Comparison of ENCODE assay signal across 14 cellular contexts in the genomic region with DNA sequence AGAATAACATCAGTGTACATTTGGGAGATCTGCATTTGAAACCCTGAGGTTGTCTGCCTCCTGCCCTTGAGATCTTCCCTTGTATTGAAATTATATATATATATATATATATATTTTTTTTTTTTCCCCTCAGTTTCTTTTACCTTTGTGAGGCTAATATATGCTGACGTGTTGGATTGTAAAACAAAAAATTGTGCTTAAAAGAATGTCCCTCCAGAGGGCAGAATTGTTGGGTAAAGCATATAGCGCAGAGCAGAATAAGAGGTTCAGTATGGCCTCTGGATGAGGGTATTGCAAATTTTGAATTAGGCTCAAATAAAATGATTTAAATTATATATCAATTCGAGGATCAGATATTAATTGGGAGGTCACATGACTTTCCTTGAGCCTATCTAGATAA. TPM values are rescaled to one million over a fixed set of nuclear protein-coding genes. Genes with fewer than 3 reads are reported as not detected.
DNase-seq lines count a peak whose midpoint lies in the region; ATAC-seq and TF ChIP-seq lines count a peak whose summit lies in the region.
"Had no signal": no experiment of that assay in that cellular context is flagged by ENCODE, and none has a peak within 500 bp of the region (broad histone marks: within the 10 kb centered on the region; RNA-seq: fewer than 3 reads in every experiment).

No MANE protein-coding gene starts in this region.

- peaks cover 24% of the 10 kb centered on the region for H3K4me1 ChIP-seq in HUES64 (ENCODE audit: insufficient read depth, low read length)

- POLR2A ChIA-PET in HEK293T (lab: Yijun Ruan, JAX) = no interaction called here

- H3K27me3 Mint-ChIP-seq in Calu3 (ENCODE audit: unreplicated experiment) = no peaks in the 10 kb centered on the region
- H3K27me3 Mint-ChIP-seq in activated T-helper 17 cell treated with anti-CD3 and anti-CD28 coated beads, Interleukin-2, amount 50 U/mL, for 72 hours = no peaks in the 10 kb centered on the region
- no peaks in the 10 kb centered on the region for H3K27me3 Mint-ChIP-seq in natural killer cell treated with Interleukin-12 subunit alpha and Interleukin-12 subunit beta and Interleukin-15 and Interleukin-18, amount 100 ng/mL, for 72 hours
- H3K27me3 Mint-ChIP-seq: activated B cell treated with CpG ODN at 0.5 μM for 24 hours, naive B cell had no signal

- H3K9me3 ChIP-seq in HUES64 (ENCODE audit: insufficient read depth, low read depth, low read length) = no peaks in the 10 kb centered on the region
- H3K9me3 ChIP-seq: heart right ventricle had no signal

- H3K4me1 Mint-ChIP-seq in Calu3 (ENCODE audit: low read depth, unreplicated experiment) = peaks cover 34% of the 10 kb centered on the region
- H3K4me1 Mint-ChIP-seq in activated T-helper 17 cell treated with anti-CD3 and anti-CD28 coated beads, Interleukin-2, amount 50 U/mL, for 72 hours = peaks cover 30% of the 10 kb centered on the region
- H3K4me1 Mint-ChIP-seq in natural killer cell treated with Interleukin-12 subunit alpha and Interleukin-12 subunit beta and Interleukin-15 and Interleukin-18, amount 100 ng/mL, for 72 hours (ENCODE audit: low read depth in 2 of 2) = peaks cover 35 to 44% of the 10 kb centered on the region in 2 donors

- no peak overlapping the region for H3K4me3 ChIP-seq in HUES64 (ENCODE audit: low read length)
- H3K4me3 ChIP-seq: heart right ventricle, lung, skin epidermis had no signal

- DNase-seq in Calu3 (no peak), dermis blood vessel endothelial cell (no peak), HEK293T (ENCODE audit: extremely low spot score) (no peak), GOT3 (lab: John Stamatoyannopoulos, UW) (no peak), activated gamma-delta T cell (lab: John Stamatoyannopoulos, UW) (no peak)
- no peak for DNase-seq in natural killer cell treated with Interleukin-12 subunit alpha and Interleukin-12 subunit beta and Interleukin-15 and Interleukin-18, amount 100 ng/mL, for 72 hours (ENCODE audit: low spot score)
- DNase-seq: activated B cell treated with CpG ODN at 0.5 μM for 24 hours had no signal

- no peak overlapping the region for H3K27ac ChIP-seq in HUES64 (ENCODE audit: low read depth, low read length)
- H3K27ac ChIP-seq: RWPE1 had no signal

- H3K27ac Mint-ChIP-seq in Calu3 (ENCODE audit: unreplicated experiment) = peak overlapping the region; percentile 85
- H3K27ac Mint-ChIP-seq in activated T-helper 17 cell treated with anti-CD3 and anti-CD28 coated beads, Interleukin-2, amount 50 U/mL, for 72 hours = peak overlapping the region; percentile 86
- peak overlapping the region; percentile 35 to 71 for H3K27ac Mint-ChIP-seq in natural killer cell treated with Interleukin-12 subunit alpha and Interleukin-12 subunit beta and Interleukin-15 and Interleukin-18, amount 100 ng/mL, for 72 hours

- no peak for ATAC-seq in activated T-helper 17 cell treated with anti-CD3 and anti-CD28 coated beads, Interleukin-2, amount 50 U/mL, for 72 hours (replicated peaks)
- ATAC-seq in natural killer cell treated with Interleukin-12 subunit alpha and Interleukin-12 subunit beta and Interleukin-15 and Interleukin-18, amount 100 ng/mL, for 72 hours = no peak

- no peak for TF ChIP-seq CTCF in Calu3 (IDR thresholded peaks at IDR 0.05; ENCODE audit: unreplicated experiment)

- intact Hi-C loops in Calu3 (cut with micrococcal nuclease; ENCODE audit: unreplicated experiment) = no loop called here

- BruUV-seq in Calu3 (replicated peaks; lab: Mats Ljungman, UMichigan) = no TSS peak

- H3K27me3 ChIP-seq in HUES64 (ENCODE audit: insufficient read depth, low read length) = no peaks in the 10 kb centered on the region

- H3K36me3 ChIP-seq in HUES64 (ENCODE audit: insufficient read depth, low read length) = peaks cover 18% of the 10 kb centered on the region

- CTCF ChIA-PET in Calu3 (lab: Charles Lee) (no interaction called here), HEK293T (lab: Yijun Ruan, JAX) (no interaction called here)

- 88% methylated on average over 2 of the region's 3 CpGs for WGBS in HUES64

- H3K9ac ChIP-seq in HUES64 (ENCODE audit: low read depth, low read length) = peak overlapping the region; percentile 7; the same call in 1 of the 2 replicates

- H3K36me3 Mint-ChIP-seq in Calu3 (ENCODE audit: insufficient read depth, unreplicated experiment) = peaks cover 46% of the 10 kb centered on the region
- peaks cover 65% of the 10 kb centered on the region for H3K36me3 Mint-ChIP-seq in activated T-helper 17 cell treated with anti-CD3 and anti-CD28 coated beads, Interleukin-2, amount 50 U/mL, for 72 hours (ENCODE audit: low read depth)
- peaks cover 26% of the 10 kb centered on the region for H3K36me3 Mint-ChIP-seq in natural killer cell treated with Interleukin-12 subunit alpha and Interleukin-12 subunit beta and Interleukin-15 and Interleukin-18, amount 100 ng/mL, for 72 hours

- H3K9me3 Mint-ChIP-seq in Calu3 (ENCODE audit: low read depth, unreplicated experiment) = no peaks in the 10 kb centered on the region
- no peaks in the 10 kb centered on the region for H3K9me3 Mint-ChIP-seq in activated T-helper 17 cell treated with anti-CD3 and anti-CD28 coated beads, Interleukin-2, amount 50 U/mL, for 72 hours
- H3K9me3 Mint-ChIP-seq in natural killer cell treated with Interleukin-12 subunit alpha and Interleukin-12 subunit beta and Interleukin-15 and Interleukin-18, amount 100 ng/mL, for 72 hours = no peaks in the 10 kb centered on the region
- H3K9me3 Mint-ChIP-seq: activated B cell treated with CpG ODN at 0.5 μM for 24 hours, naive B cell had no signal

- no peak overlapping the region for H3K4me3 Mint-ChIP-seq in Calu3 (ENCODE audit: low read depth, unreplicated experiment)
- peak overlapping the region; percentile 48 for H3K4me3 Mint-ChIP-seq in activated T-helper 17 cell treated with anti-CD3 and anti-CD28 coated beads, Interleukin-2, amount 50 U/mL, for 72 hours
- H3K4me3 Mint-ChIP-seq in natural killer cell treated with Interleukin-12 subunit alpha and Interleukin-12 subunit beta and Interleukin-15 and Interleukin-18, amount 100 ng/mL, for 72 hours = no peak overlapping the region
- H3K4me3 Mint-ChIP-seq: activated B cell treated with CpG ODN at 0.5 μM for 24 hours, naive B cell had no signal

TF ChIP-seq in HEK293T, 16 proteins besides CTCF, POLR2A, EP300 and RAD21:
- TF ChIP-seq ELF4 (IDR thresholded peaks at IDR 0.05) (no peak), TARDBP (IDR thresholded peaks at IDR 0.05) (no peak), FOXM1 (IDR thresholded peaks at IDR 0.05; ENCODE audit: borderline replicate concordance) (no peak), FOXK2 (IDR thresholded peaks at IDR 0.05) (no peak), HDGF (IDR thresholded peaks at IDR 0.05; ENCODE audit: borderline replicate concordance) (no peak), ZNF384 (IDR thresholded peaks at IDR 0.05) (no peak), L3MBTL2 (conservative IDR thresholded peaks at IDR 0.05) (no peak), LEF1 (IDR thresholded peaks at IDR 0.05; ENCODE audit: borderline replicate concordance) (no peak), BHLHE40 (IDR thresholded peaks at IDR 0.05; ENCODE audit: borderline replicate concordance) (no peak), NFRKB (IDR thresholded peaks at IDR 0.05) (no peak), SUZ12 (IDR thresholded peaks at IDR 0.05) (no peak), ARNT (IDR thresholded peaks at IDR 0.05) (no peak)
- TF ChIP-seq, protein P1, sequence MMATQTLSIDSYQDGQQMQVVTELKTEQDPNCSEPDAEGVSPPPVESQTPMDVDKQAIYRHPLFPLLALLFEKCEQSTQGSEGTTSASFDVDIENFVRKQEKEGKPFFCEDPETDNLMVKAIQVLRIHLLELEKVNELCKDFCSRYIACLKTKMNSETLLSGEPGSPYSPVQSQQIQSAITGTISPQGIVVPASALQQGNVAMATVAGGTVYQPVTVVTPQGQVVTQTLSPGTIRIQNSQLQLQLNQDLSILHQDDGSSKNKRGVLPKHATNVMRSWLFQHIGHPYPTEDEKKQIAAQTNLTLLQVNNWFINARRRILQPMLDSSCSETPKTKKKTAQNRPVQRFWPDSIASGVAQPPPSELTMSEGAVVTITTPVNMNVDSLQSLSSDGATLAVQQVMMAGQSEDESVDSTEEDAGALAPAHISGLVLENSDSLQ (IDR thresholded peaks at IDR 0.05) = no peak

RNA-seq across cellular contexts. Expression of a gene that starts 12.4 kb away (rescaled TPM):
- total RNA-seq in Calu3 (2022) (63.9 and 71.8 TPM in 2 replicates), dermis blood vessel endothelial cell (15.7 and 20.9 TPM in 2 replicates)
- 1.4 TPM for polyA plus RNA-seq in HUES64 (2013, experiment 1 of 2)
- 2.2 TPM for polyA plus RNA-seq in HUES64 (2013, experiment 2 of 2)
- 10 to 100 TPM; 81.6 to 98.4 TPM for total RNA-seq in activated T-helper 17 cell treated with anti-CD3 and anti-CD28 coated beads, Interleukin-2, amount 50 U/mL, for 72 hours
- 100 to 1,000 TPM; 125 to 138 TPM for total RNA-seq in natural killer cell treated with Interleukin-12 subunit alpha and Interleukin-12 subunit beta and Interleukin-15 and Interleukin-18, amount 100 ng/mL, for 72 hours
